In genomic region chr6:40286721-40287120, GRCh38 we compare ENCODE assay signal across 20 cellular contexts.
"Had no signal": no experiment of that assay in that cellular context is flagged by ENCODE, and none has a peak within 500 bp of the region (broad histone marks: within the 10 kb centered on the region; RNA-seq: fewer than 3 reads in every experiment).

No MANE protein-coding gene starts in this region.

- H3K4me1 ChIP-seq: esophagus muscularis mucosa, heart right ventricle, right lobe of liver, upper lobe of left lung, vagina had no signal

- H3K4me3 ChIP-seq: esophagus muscularis mucosa, heart right ventricle, ovary, right lobe of liver, upper lobe of left lung, vagina had no signal

- ATAC-seq: activated CD8-positive, alpha-beta T cell treated with anti-CD3 and anti-CD28 coated beads for 36 hours; activated naive CD8-positive, alpha-beta T cell treated with anti-CD3 and anti-CD28 coated beads, Interleukin-2, amount 50 U/mL, for 24 hours; activated T-cell treated with anti-CD3 and anti-CD28 coated beads, Interleukin-2, amount 50 U/mL, for 4 hours; activated T-helper 17 cell treated with anti-CD3 and anti-CD28 coated beads, Interleukin-2, amount 50 U/mL, for 72 hours; heart right ventricle had no signal

- H3K27ac ChIP-seq: esophagus muscularis mucosa, heart right ventricle, ovary, right lobe of liver, upper lobe of left lung, vagina had no signal

- DNase-seq: activated B cell treated with CpG ODN at 0.5 μM for 24 hours; activated CD4-positive, alpha-beta T cell treated with anti-CD3 and anti-CD28 coated beads, Interleukin-2, amount 50 U/mL, for 1 hour; activated CD8-positive, alpha-beta T cell treated with anti-CD3 and anti-CD28 coated beads for 36 hours; activated gamma-delta T cell treated with Interleukin-2 at 50 U/mL for 16 hours; activated naive CD8-positive, alpha-beta T cell treated with anti-CD3 and anti-CD28 coated beads, Interleukin-2, amount 50 U/mL, for 24 hours; activated T-cell treated with anti-CD3 and anti-CD28 coated beads, Interleukin-2, amount 50 U/mL, for 4 hours; amygdala; foreskin melanocyte; heart right ventricle; naive B cell; nephron progenitor cell; ovary; right lobe of liver; stimulated activated CD4-positive, alpha-beta T cell treated with anti-CD3 and anti-CD28 coated beads, Interleukin-2, amount 100 ng/mL, for 48 hours; stimulated activated naive CD4-positive, alpha-beta T cell treated with Interleukin-2 at 50 U/mL for 16 hours; T-helper 1 cell; upper lobe of left lung had no signal

- H3K36me3 ChIP-seq: esophagus muscularis mucosa, heart right ventricle, ovary, right lobe of liver, upper lobe of left lung, vagina had no signal

- H3K9me3 ChIP-seq: esophagus muscularis mucosa, heart right ventricle, ovary, right lobe of liver, upper lobe of left lung, vagina had no signal

- H3K27me3 ChIP-seq: ovary, right lobe of liver, upper lobe of left lung, vagina had no signal
